Comparison of ENCODE assay signal across 8 cellular contexts in the genomic region with DNA sequence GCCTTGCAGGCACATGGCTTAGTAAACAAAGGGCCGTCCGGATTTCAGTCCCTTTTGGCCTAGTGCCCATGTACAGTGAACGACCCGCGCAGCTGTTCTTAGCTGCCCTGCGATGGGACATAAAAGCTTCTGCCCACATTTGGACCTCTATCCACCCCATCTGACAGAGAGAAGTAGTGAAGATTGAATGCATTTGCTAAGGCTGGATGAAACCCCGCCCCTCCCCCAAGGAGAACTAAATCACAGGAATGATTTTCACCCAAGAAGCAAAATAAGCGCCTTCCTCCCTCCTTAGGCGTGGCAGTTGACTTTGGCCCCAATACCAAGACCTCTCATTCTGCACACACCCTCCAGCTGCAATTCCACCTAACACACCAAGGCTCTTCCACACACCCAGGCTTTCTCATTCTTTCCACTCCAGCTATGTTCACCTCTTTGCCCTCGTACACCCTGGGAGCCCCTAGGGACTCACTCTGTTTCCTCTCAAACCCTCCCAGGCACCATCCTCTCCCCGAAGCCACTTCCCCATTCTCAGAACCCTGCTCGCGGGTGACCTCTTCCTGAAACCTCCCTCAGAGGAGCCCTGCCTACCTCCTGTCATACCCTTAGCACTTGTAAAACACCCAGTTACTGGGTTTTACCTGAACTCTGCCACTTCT. TPM values are rescaled to one million over a fixed set of nuclear protein-coding genes. Genes with fewer than 3 reads are reported as not detected.
DNase-seq lines count a peak whose midpoint lies in the region; ATAC-seq, FAIRE-seq and TF ChIP-seq lines count a peak whose summit lies in the region.

No MANE protein-coding gene starts in this region.

- H3K79me2 ChIP-seq in keratinocyte (ENCODE audit: control insufficient read depth, insufficient read depth, low read length) = peaks cover 1% of the 10 kb centered on the region
- H3K79me2 ChIP-seq in MM.1S (ENCODE audit: low read length) = no peaks in the 10 kb centered on the region

- TF ChIP-seq EP300 in sigmoid colon (IDR thresholded peaks at IDR 0.05) = no peak

- H3K9me1 ChIP-seq in keratinocyte (ENCODE audit: control insufficient read depth, extremely low read depth, insufficient read depth, low read length) = no peaks in the 10 kb centered on the region

- H3K36me3 ChIP-seq in keratinocyte (ENCODE audit: control insufficient read depth in 2 of 2, extremely low read depth in 1 of 2, insufficient read depth in 2 of 2, low read length in 2 of 2) (no peaks in the 10 kb centered on the region), sigmoid colon (no peaks in the 10 kb centered on the region), MM.1S (replicated peaks; ENCODE audit: insufficient read depth, low read length) (no peaks in the 10 kb centered on the region)

- DNase-seq in DMS153 treated with DMSO at 0.1 percent for 48 hours (lab: John Stamatoyannopoulos, UW; ENCODE audit: unreplicated experiment) = peak; percentile 0
- peak; percentile 87 for DNase-seq in SIG-M5 treated with dmso at 0.1 percent for 504 hours (lab: John Stamatoyannopoulos, UW; ENCODE audit: unreplicated experiment)
- no peak for DNase-seq in keratinocyte (ENCODE audit: low read depth, low spot score)
- DNase-seq in sigmoid colon = no peak
- no peak for DNase-seq in MM.1S
- DNase-seq in HUDEP-2 (lab: John Stamatoyannopoulos, UW; ENCODE audit: unreplicated experiment in 76 of 76) = no peak

- H3K27ac ChIP-seq in keratinocyte (ENCODE audit: control insufficient read depth, insufficient read depth, low read length) (no peak overlapping the region), sigmoid colon (no peak overlapping the region), MM.1S (ENCODE audit: low read length) (no peak overlapping the region)

- peak; percentile 78 for ATAC-seq in GM19372 (IDR thresholded peaks at IDR 0.05; ENCODE audit: low read depth, unreplicated experiment)
- peak; percentile 98 for ATAC-seq in HG03342 (IDR thresholded peaks at IDR 0.05; ENCODE audit: unreplicated experiment)

- TF ChIP-seq CTCF in keratinocyte (optimal IDR thresholded peaks at IDR 0.05 in 1 of 3, IDR thresholded peaks at IDR 0.05 in 1 of 3, conservative IDR thresholded peaks at IDR 0.05 in 1 of 3; ENCODE audit: extremely low read depth in 1 of 3, insufficient read depth in 2 of 3, low read length in 3 of 3) (peak in 1 of 3 experiments; percentile 11), sigmoid colon (IDR thresholded peaks at IDR 0.05) (no peak), MM.1S (IDR thresholded peaks at IDR 0.05; ENCODE audit: low read length) (no peak)

- H3K9me2 ChIP-seq in MM.1S (replicated peaks; ENCODE audit: insufficient read depth, low read length) = no peaks in the 10 kb centered on the region

- no peak for TF ChIP-seq POLR2A in sigmoid colon (IDR thresholded peaks at IDR 0.05)

- intact Hi-C loops in sigmoid colon (cut with DNase I) = no loop called here

- WGBS in sigmoid colon, 2 donors = 6 to 18% methylated on average over 13 of the region's 13 CpGs

- H3K9me3 ChIP-seq in keratinocyte (ENCODE audit: control insufficient read depth, low read depth, low read length) = no peaks in the 10 kb centered on the region
- H3K9me3 ChIP-seq in sigmoid colon = no peaks in the 10 kb centered on the region
- H3K9me3 ChIP-seq in MM.1S (replicated peaks; ENCODE audit: insufficient read depth, low read length) = no peaks in the 10 kb centered on the region

- H3F3A ChIP-seq in MM.1S (ENCODE audit: insufficient read depth, low read length) = no peaks in the 10 kb centered on the region

- peak; percentile 68 for FAIRE-seq in keratinocyte (lab: Jason Lieb, UNC)

- H3K4me1 ChIP-seq in keratinocyte (ENCODE audit: control insufficient read depth, extremely low read depth, insufficient read depth, low read length) = peaks cover 29% of the 10 kb centered on the region
- H3K4me1 ChIP-seq in sigmoid colon = peaks cover 0 to 36% (median 10%) of the 10 kb centered on the region in 4 donors
- no peaks in the 10 kb centered on the region for H3K4me1 ChIP-seq in MM.1S (ENCODE audit: low read length)

- peak overlapping the region; percentile 17 for H3K9ac ChIP-seq in keratinocyte (ENCODE audit: control insufficient read depth, extremely low read depth, insufficient read depth, low read length)
- H3K9ac ChIP-seq in MM.1S (ENCODE audit: low read length) = no peak overlapping the region

- dilution Hi-C loops in keratinocyte (cut with MboI; ENCODE audit: extremely low pct_ligation_motif_present, low sequenced_read_pairs) = no loop called here

- H3K4me2 ChIP-seq in keratinocyte (ENCODE audit: control insufficient read depth, extremely low read depth, insufficient read depth, low read depth, low read length) (peak overlapping the region; percentile 33), MM.1S (ENCODE audit: low read depth, low read length) (no peak overlapping the region)

- H4K20me1 ChIP-seq in keratinocyte (ENCODE audit: control insufficient read depth, extremely low read depth, insufficient read depth, low read length) (no peaks in the 10 kb centered on the region), MM.1S (ENCODE audit: insufficient read depth, low read length) (no peaks in the 10 kb centered on the region)

- H3K4me3 ChIP-seq in keratinocyte (ENCODE audit: control insufficient read depth in 2 of 3, extremely low read depth in 1 of 3, insufficient read depth in 2 of 3, low read depth in 1 of 3, low read length in 3 of 3) (no peak overlapping the region), sigmoid colon (no peak overlapping the region), MM.1S (ENCODE audit: low read length) (no peak overlapping the region)

- no peaks in the 10 kb centered on the region for H3K27me3 ChIP-seq in keratinocyte (ENCODE audit: control insufficient read depth, extremely low read depth, insufficient read depth, low read length)
- H3K27me3 ChIP-seq in sigmoid colon = no peaks in the 10 kb centered on the region
- H3K27me3 ChIP-seq in MM.1S (replicated peaks; ENCODE audit: insufficient read depth, low read length) = 0 out of 2 replicates have a peak, but pooled peaks cover 7% of the 10 kb centered on the region

- H2AFZ ChIP-seq in keratinocyte (ENCODE audit: control insufficient read depth, low read length) = no peak overlapping the region
- no peak overlapping the region for H2AFZ ChIP-seq in MM.1S (ENCODE audit: low read length)

RNA-seq across cellular contexts. Expression of a gene that starts 14.1 kb away (rescaled TPM):
- polyA plus RNA-seq in keratinocyte = 10.0 to 15.1 TPM (median 13.9 TPM) in 3 replicates
- polyA plus RNA-seq in keratinocyte (2011; ENCODE audit: low read depth) = 4.2 TPM
- polyA plus RNA-seq in keratinocyte (2011; cell fraction: cytosol; rRNA removed) = 3.8 and 6.2 TPM in 2 replicates
- 17.4 and 18.9 TPM in 2 replicates for polyA plus RNA-seq in keratinocyte (2011; cell fraction: nucleus; rRNA removed)
- 5.4 and 7.3 TPM in 2 replicates for polyA plus RNA-seq in keratinocyte (2012; ENCODE audit: low replicate concordance)
- polyA minus RNA-seq in keratinocyte = 21.3 to 32.9 TPM (median 22.6 TPM) in 3 replicates
- polyA minus RNA-seq in keratinocyte (2011; cell fraction: cytosol; rRNA and poly(A)+ RNA removed) = 5.6 TPM
- polyA minus RNA-seq in keratinocyte (2011; cell fraction: nucleus; rRNA and poly(A)+ RNA removed) = 15.0 and 34.4 TPM in 2 replicates
- total RNA-seq in sigmoid colon = 10 to 100 TPM in 1 of 4 donors, 1 to 10 TPM in 3; 3.9 to 57.3 (median 4.6) TPM
- 1 to 10 TPM; 1.8 to 8.3 (median 2.8) TPM for polyA plus RNA-seq in sigmoid colon

Comparison
In these comparisons a context has a peak if more than half of its experiments do, and no peak if none do; other contexts are left out.
1. DNase-seq: peak in DMS153 treated with DMSO at 0.1 percent for 48 hours (single experiment) and SIG-M5 treated with dmso at 0.1 percent for 504 hours (single experiment); none in keratinocyte (single experiment), sigmoid colon (single experiment), MM.1S (single experiment) and HUDEP-2 (0 of 76).